In genomic region chr5:170225326-170226137, GRCh38 we compare ENCODE assay signal across 7 cellular contexts. TPM values are rescaled to one million over a fixed set of nuclear protein-coding genes. Genes with fewer than 3 reads are reported as not detected.
DNase-seq lines count a peak whose midpoint lies in the region; ATAC-seq and TF ChIP-seq lines count a peak whose summit lies in the region.

No MANE protein-coding gene starts in this region.

- no peak overlapping the region for H2AFZ ChIP-seq in parathyroid adenoma

- 44 to 51% methylated on average over 6 to 7 of the region's 7 CpGs for WGBS in gastroesophageal sphincter (ENCODE audit: low coverage in 1 of 2), 2 donors
- WGBS in transverse colon (ENCODE audit: low coverage in 1 of 2), 2 donors: 52 to 67% methylated on average over 3 to 7 of the region's 7 CpGs

- in situ Hi-C loops in transverse colon (cut with MboI; ENCODE audit: low pct_ligation_motif_present in 1 of 4, low pct_unique_long_range_greater_than_20kb in 1 of 4, low sequenced_read_pairs in 3 of 4): loop anchor here in 2 of 4 donors (10.0 to 25.0 kb wide), 3 partner anchors 119 to 387 kb away; no protein-coding TSS in a partner anchor

- peak; percentile 73 for DNase-seq in KG1 (lab: John Stamatoyannopoulos, UW)
- DNase-seq in SJCRH30: peak; percentile 57 to 75
- DNase-seq in activated effector memory CD4-positive, alpha-beta T cell treated with anti-CD3 and anti-CD28 coated beads, Interleukin-2, amount 50 U/mL, for 16 hours: peak; percentile 90
- peak; percentile 65 for DNase-seq in transverse colon

- H3K4me1 ChIP-seq in SJCRH30: no peaks in the 10 kb centered on the region
- peaks cover 3 to 51% (median 17%) of the 10 kb centered on the region in 3 donors for H3K4me1 ChIP-seq in gastroesophageal sphincter
- H3K4me1 ChIP-seq in parathyroid adenoma: no peaks in the 10 kb centered on the region
- H3K4me1 ChIP-seq in transverse colon: peaks cover 0 to 9% (median 4%) of the 10 kb centered on the region in 4 donors

- TF ChIP-seq CTCF in GM12874 (IDR thresholded peaks at IDR 0.05; ENCODE audit: insufficient read depth, low read depth, low read length) (peak; percentile 62), gastroesophageal sphincter (IDR thresholded peaks at IDR 0.05) (peak; percentile 69 to 85 (median 80)), parathyroid adenoma (IDR thresholded peaks at IDR 0.05) (peak; percentile 76), transverse colon (IDR thresholded peaks at IDR 0.05) (peak; percentile 50 to 71 (median 65))

- TF ChIP-seq EP300 in gastroesophageal sphincter (IDR thresholded peaks at IDR 0.05) (no peak), transverse colon (IDR thresholded peaks at IDR 0.05; ENCODE audit: low read depth) (no peak)

- no peaks in the 10 kb centered on the region for H3K36me3 ChIP-seq in SJCRH30
- H3K36me3 ChIP-seq in gastroesophageal sphincter: no peaks in the 10 kb centered on the region
- H3K36me3 ChIP-seq in parathyroid adenoma (ENCODE audit: control insufficient read depth, insufficient read depth, low read length): no peaks in the 10 kb centered on the region
- no peaks in the 10 kb centered on the region for H3K36me3 ChIP-seq in transverse colon

- H3K27me3 ChIP-seq in SJCRH30: peaks cover 5% of the 10 kb centered on the region
- no peaks in the 10 kb centered on the region for H3K27me3 ChIP-seq in gastroesophageal sphincter
- H3K27me3 ChIP-seq in parathyroid adenoma (ENCODE audit: control insufficient read depth, insufficient read depth, low read length): no peaks in the 10 kb centered on the region
- H3K27me3 ChIP-seq in transverse colon: no peaks in the 10 kb centered on the region

- H3K4me2 ChIP-seq in parathyroid adenoma (ENCODE audit: low read length): no peak overlapping the region

- no peaks in the 10 kb centered on the region for H3K79me2 ChIP-seq in parathyroid adenoma

- H3K4me3 ChIP-seq in SJCRH30 (no peak overlapping the region), gastroesophageal sphincter (no peak overlapping the region), parathyroid adenoma (ENCODE audit: low read depth, low read length) (no peak overlapping the region), transverse colon (no peak overlapping the region)

- H3K27ac ChIP-seq in SJCRH30 (no peak overlapping the region), gastroesophageal sphincter (no peak overlapping the region), parathyroid adenoma (no peak overlapping the region), transverse colon (no peak overlapping the region)

- intact Hi-C loops in transverse colon (cut with DNase I; ENCODE audit: low total_unique reads): no loop called here

- no peak overlapping the region for H3K9ac ChIP-seq in parathyroid adenoma

- TF ChIP-seq POLR2A in gastroesophageal sphincter (IDR thresholded peaks at IDR 0.05): no peak
- TF ChIP-seq POLR2A in transverse colon (IDR thresholded peaks at IDR 0.05): no peak

- H3K9me3 ChIP-seq in SJCRH30 (replicated peaks) (no peaks in the 10 kb centered on the region), gastroesophageal sphincter (no peaks in the 10 kb centered on the region), parathyroid adenoma (ENCODE audit: control insufficient read depth, low read length) (no peaks in the 10 kb centered on the region), transverse colon (no peaks in the 10 kb centered on the region)

- ATAC-seq in gastroesophageal sphincter: peak; percentile 50

RNA-seq across cellular contexts. Expression of gene C5orf58, which starts 7.3 kb away (rescaled TPM):
- total RNA-seq in SJCRH30 (2014; rRNA removed; shearing (Covaris generic)): not detected in 2 replicates
- total RNA-seq in gastroesophageal sphincter (not detected), transverse colon (under 1 TPM in 1 of 4 donors, not detected in 3; 0.79 TPM)
